ENCODE assay signal across 12 cellular contexts in the genomic region with DNA sequence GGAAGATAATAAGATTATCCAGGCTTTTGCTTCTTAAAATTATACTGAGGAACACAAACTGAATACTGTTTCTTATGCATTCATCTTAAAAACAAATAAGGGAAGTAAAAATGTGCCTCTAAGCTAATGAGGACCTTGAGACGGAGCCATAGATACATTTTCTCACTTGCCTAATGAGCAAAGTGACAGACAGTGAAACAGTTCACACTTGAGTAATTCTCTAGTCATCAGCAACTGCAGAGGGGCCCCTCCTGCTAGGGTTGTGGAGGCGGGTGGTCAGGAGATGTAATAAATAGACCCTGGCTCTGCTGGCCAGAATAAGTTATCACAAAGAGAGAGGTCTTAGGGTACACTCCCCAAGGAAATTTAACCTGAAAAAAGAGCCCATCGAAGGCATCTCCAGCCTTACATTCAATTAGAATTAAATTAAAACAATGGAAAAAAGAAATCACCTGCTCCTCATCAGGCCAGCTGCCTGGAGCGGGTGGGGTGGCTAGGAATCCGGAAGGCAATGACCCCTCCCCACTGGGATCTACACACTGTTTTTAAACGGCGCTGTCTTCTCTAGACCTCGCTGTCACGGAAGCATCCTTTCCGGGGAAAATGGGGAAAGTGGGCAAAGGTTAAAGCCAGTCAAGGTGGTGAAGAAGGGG. TPM values are rescaled to one million over a fixed set of nuclear protein-coding genes. Genes with fewer than 3 reads are reported as not detected.
DNase-seq lines count a peak whose midpoint lies in the region; ATAC-seq, FAIRE-seq and TF ChIP-seq lines count a peak whose summit lies in the region.
"Had no signal": no experiment of that assay in that cellular context is flagged by ENCODE, and none has a peak within 500 bp of the region (broad histone marks: within the 10 kb centered on the region; RNA-seq: fewer than 3 reads in every experiment).

No MANE protein-coding gene starts in this region.

- no peak overlapping the region for H3K4me3 ChIP-seq in osteoblast (ENCODE audit: insufficient read depth, low read length)
- H3K4me3 ChIP-seq: lung had no signal

- H3K4me1 ChIP-seq in osteoblast (ENCODE audit: insufficient read depth, low read length): peaks cover 15% of the 10 kb centered on the region

- DNase-seq in GM12892 (ENCODE audit: insufficient read length) (no peak), T-helper 17 cell (no peak), NCI-H2227 (lab: John Stamatoyannopoulos, UW; ENCODE audit: unreplicated experiment) (no peak), osteoblast (ENCODE audit: insufficient read length, low spot score, missing footprints) (no peak), DMS153 treated with DMSO at 0.1 percent for 48 hours (lab: John Stamatoyannopoulos, UW; ENCODE audit: unreplicated experiment) (no peak), DMS 273 treated with DMSO at 0.1 percent for 48 hours (lab: John Stamatoyannopoulos, UW) (no peak)
- DNase-seq: erythroblast, NCI-H226 had no signal

- H3K4me3 Mint-ChIP-seq in T-helper 17 cell: no peak overlapping the region
- H3K4me3 Mint-ChIP-seq: activated naive CD8-positive, alpha-beta T cell had no signal

- ATAC-seq in GM21367 (IDR thresholded peaks at IDR 0.05; ENCODE audit: unreplicated experiment): peak; percentile 72
- peak; percentile 73 for ATAC-seq in HG03097 (IDR thresholded peaks at IDR 0.05; ENCODE audit: low FRiP score, unreplicated experiment)
- ATAC-seq in T-helper 17 cell: peak; percentile 66

- no peak for TF ChIP-seq POLR2A in GM12892 (IDR thresholded peaks at IDR 0.05; ENCODE audit: low read depth, low read length)

- H3K4me1 Mint-ChIP-seq in T-helper 17 cell: peaks cover 9% of the 10 kb centered on the region

- peak overlapping the region; percentile 91 for H3K27ac Mint-ChIP-seq in T-helper 17 cell
- H3K27ac Mint-ChIP-seq: activated naive CD8-positive, alpha-beta T cell had no signal

- H4K20me1 ChIP-seq in osteoblast (ENCODE audit: insufficient read depth, low read length): no peaks in the 10 kb centered on the region

- H3K79me2 ChIP-seq in osteoblast (ENCODE audit: insufficient read depth, low read length): no peaks in the 10 kb centered on the region

- no peak overlapping the region for H3K27ac ChIP-seq in osteoblast (ENCODE audit: low read depth, low read length)

- no peaks in the 10 kb centered on the region for H3K36me3 Mint-ChIP-seq in T-helper 17 cell (ENCODE audit: low read depth)

- H3K4me2 ChIP-seq in osteoblast (ENCODE audit: insufficient read depth, low read length): no peak overlapping the region

- H3K9me3 ChIP-seq in T-helper 17 cell (ENCODE audit: control insufficient read depth, low read length, poor library complexity, severe bottlenecking) (no peaks in the 10 kb centered on the region), osteoblast (ENCODE audit: low read depth, low read length) (no peaks in the 10 kb centered on the region)

- peak; percentile 91 for FAIRE-seq in GM12892 (lab: Jason Lieb, UNC)

- no peak for TF ChIP-seq CTCF in osteoblast (IDR thresholded peaks at IDR 0.05; ENCODE audit: extremely low read depth, low read depth, low read length)

- peaks cover 26% of the 10 kb centered on the region for H3K27me3 ChIP-seq in osteoblast (ENCODE audit: insufficient read depth, low read length)

- H3K36me3 ChIP-seq in osteoblast (ENCODE audit: insufficient read depth, low read length): no peaks in the 10 kb centered on the region

- peaks cover 43% of the 10 kb centered on the region for H3K27me3 Mint-ChIP-seq in T-helper 17 cell

- H2AFZ ChIP-seq in osteoblast (ENCODE audit: low read length): no peak overlapping the region

RNA-seq across cellular contexts. Expression of a gene that starts 32.6 kb away (rescaled TPM):
- 46.4 TPM for polyA plus RNA-seq in GM12892 (2012; ENCODE audit: missing spikeins)
- 10 to 100 TPM in 1 of 2 donors, 1 to 10 TPM in 1; 9.6 to 15.3 TPM for total RNA-seq in T-helper 17 cell
- 20.6 and 22.1 TPM in 2 replicates for total RNA-seq in osteoblast

RNA-seq across cellular contexts. Expression of a gene that starts 41.8 kb away (rescaled TPM):
- polyA plus RNA-seq in GM12892 (2012; ENCODE audit: missing spikeins): 9.9 TPM
- total RNA-seq in T-helper 17 cell (10 to 100 TPM; 51.6 to 58.2 TPM), osteoblast (40.5 and 47.7 TPM in 2 replicates)
